ENCODE assay signal across 26 cellular contexts in the genomic region with DNA sequence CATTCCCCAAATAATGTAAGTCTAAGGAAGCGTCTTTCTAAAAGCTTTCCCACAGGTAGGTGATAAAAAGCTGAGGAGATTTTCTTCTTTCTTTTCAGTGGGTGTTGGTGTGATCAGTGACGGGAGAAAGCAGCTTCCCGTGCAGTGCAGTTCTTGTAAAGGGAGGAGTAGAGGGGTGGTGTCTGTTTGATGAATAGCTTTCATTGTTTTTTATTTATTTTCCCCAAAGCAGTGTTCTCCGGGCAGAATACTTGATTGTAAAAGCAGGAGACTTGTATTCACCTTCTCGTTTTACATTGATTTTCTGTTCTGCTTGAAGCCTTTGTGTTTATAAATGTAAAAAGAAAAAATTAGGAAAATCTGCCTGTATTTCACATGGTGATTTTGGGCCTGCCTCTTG.
DNase-seq lines count a peak whose midpoint lies in the region; ATAC-seq and TF ChIP-seq lines count a peak whose summit lies in the region.
"Had no signal": no experiment of that assay in that cellular context is flagged by ENCODE, and none has a peak within 500 bp of the region (broad histone marks: within the 10 kb centered on the region; RNA-seq: fewer than 3 reads in every experiment).

No MANE protein-coding gene starts in this region.

- DNase-seq in GM23338 (ENCODE audit: low spot score) (no peak), hepatocyte (ENCODE audit: low spot score) (peak; percentile 19), osteocyte (ENCODE audit: extremely low spot score, unreplicated experiment) (no peak), NCI-H2107 (lab: John Stamatoyannopoulos, UW) (no peak), GM13977 (ENCODE audit: low spot score) (no peak)
- no peak for DNase-seq in stimulated activated naive CD8-positive, alpha-beta T cell treated with anti-CD3 and anti-CD28 coated beads, Interleukin-15, amount 100 ng/mL, for 72 hours
- DNase-seq: activated CD4-positive, alpha-beta T cell treated with anti-CD3 and anti-CD28 coated beads, Interleukin-2, amount 10 ng/mL, durations not matched to agents 24 days and 14 days; activated gamma-delta T cell; activated naive CD8-positive, alpha-beta T cell treated with anti-CD3 and anti-CD28 coated beads, Interleukin-2, amount 50 U/mL, for 24 hours; activated T-cell treated with anti-CD3 and anti-CD28 coated beads, Interleukin-2, amount 50 U/mL, for 24 hours; body of pancreas; CD8-positive, alpha-beta T cell; KG1; NCI-H1436; NCI-H524 treated with DMSO at 0.1 percent for 48 hours; SHP77 had no signal

- H3K36me3 ChIP-seq in GM23338 (ENCODE audit: insufficient read depth) (no peaks in the 10 kb centered on the region), hepatocyte (replicated peaks; ENCODE audit: insufficient read depth, low read depth) (no peaks in the 10 kb centered on the region)
- H3K36me3 ChIP-seq: tibial nerve had no signal

- H3K4me3 ChIP-seq in GM23338 (no peak overlapping the region), hepatocyte (no peak overlapping the region)
- H3K4me3 ChIP-seq: A549, body of pancreas, lung, tibial nerve had no signal

- H3K27ac Mint-ChIP-seq in GM23338 = peak overlapping the region; percentile 54; the same call in 1 of the 2 replicates
- peak overlapping the region; percentile 13 for H3K27ac Mint-ChIP-seq in osteocyte (ENCODE audit: unreplicated experiment)
- no peak overlapping the region for H3K27ac Mint-ChIP-seq in stimulated activated naive CD8-positive, alpha-beta T cell treated with anti-CD3 and anti-CD28 coated beads, Interleukin-15, amount 100 ng/mL, for 72 hours
- H3K27ac Mint-ChIP-seq: activated CD4-positive, alpha-beta T cell treated with anti-CD3 and anti-CD28 coated beads, Interleukin-2, amount 10 ng/mL, durations not matched to agents 24 days and 14 days; activated naive CD8-positive, alpha-beta T cell treated with anti-CD3 and anti-CD28 coated beads, Interleukin-2, amount 50 U/mL, for 24 hours; activated T-cell treated with anti-CD3 and anti-CD28 coated beads, Interleukin-2, amount 50 U/mL, for 24 hours; B cell; CD8-positive, alpha-beta T cell; stimulated activated naive CD8-positive, alpha-beta T cell treated with anti-CD3 and anti-CD28 coated beads, Interleukin-15, Interleukin-2, amounts not matched to agents 100 ng/mL and 50 ng/mL, for 24 hours; T-helper 2 cell treated with Interferon-gamma antibody and Interleukin-4, amounts not matched to agents 5 μg/mL and 100 μg/mL, for 36 hours had no signal

- no peaks in the 10 kb centered on the region for H3K36me3 Mint-ChIP-seq in GM23338 (ENCODE audit: low read depth)
- peaks cover 5% of the 10 kb centered on the region for H3K36me3 Mint-ChIP-seq in osteocyte (ENCODE audit: unreplicated experiment)
- H3K36me3 Mint-ChIP-seq: CD8-positive, alpha-beta T cell had no signal

- H3K4me1 Mint-ChIP-seq in GM23338 (peaks cover 3% of the 10 kb centered on the region; the same call in 1 of the 3 replicates), osteocyte (ENCODE audit: unreplicated experiment) (peaks cover 24% of the 10 kb centered on the region)
- H3K4me1 Mint-ChIP-seq in stimulated activated naive CD8-positive, alpha-beta T cell treated with anti-CD3 and anti-CD28 coated beads, Interleukin-15, amount 100 ng/mL, for 72 hours = no peaks in the 10 kb centered on the region
- H3K4me1 Mint-ChIP-seq: activated CD4-positive, alpha-beta T cell treated with anti-CD3 and anti-CD28 coated beads, Interleukin-2, amount 10 ng/mL, durations not matched to agents 24 days and 14 days; activated naive CD8-positive, alpha-beta T cell treated with anti-CD3 and anti-CD28 coated beads, Interleukin-2, amount 50 U/mL, for 24 hours; B cell had no signal

- H3K4me2 ChIP-seq in GM23338 (no peak overlapping the region), hepatocyte (no peak overlapping the region)
- H3K4me2 ChIP-seq: A549 had no signal

- in situ Hi-C loops in GM13977 (cut with MboI; ENCODE audit: low pct_unique_long_range_greater_than_20kb, low sequenced_read_pairs, unreplicated experiment) = no loop called here

- TF ChIP-seq CTCF in GM23338 (conservative IDR thresholded peaks at IDR 0.05; ENCODE audit: low read depth in 2 of 2) (no peak), hepatocyte (IDR thresholded peaks at IDR 0.05; ENCODE audit: poor library complexity) (no peak), osteocyte (IDR thresholded peaks at IDR 0.05) (no peak), GM13977 (IDR thresholded peaks at IDR 0.05; ENCODE audit: extremely low read depth, insufficient read depth, missing control alignments) (no peak)

- H3K27ac ChIP-seq in GM23338 (ENCODE audit: low read depth) = no peak overlapping the region
- peak overlapping the region; percentile 53 for H3K27ac ChIP-seq in angular gyrus (ENCODE audit: low read depth, low read length)
- peak overlapping the region; percentile 20 for H3K27ac ChIP-seq in hepatocyte
- H3K27ac ChIP-seq: A549, body of pancreas, tibial nerve, VCaP had no signal

- H3K9me3 ChIP-seq in hepatocyte (ENCODE audit: low read depth) = no peaks in the 10 kb centered on the region
- H3K9me3 ChIP-seq: A549, body of pancreas had no signal

- no peaks in the 10 kb centered on the region for H3F3A ChIP-seq in GM23338 (replicated peaks; ENCODE audit: low read depth)

- H3K9me3 Mint-ChIP-seq in GM23338 (peaks cover 14% of the 10 kb centered on the region; the same call in 2 of the 3 replicates), osteocyte (ENCODE audit: unreplicated experiment) (peaks cover 17% of the 10 kb centered on the region)
- peaks cover 20 to 31% of the 10 kb centered on the region in 2 donors for H3K9me3 Mint-ChIP-seq in stimulated activated naive CD8-positive, alpha-beta T cell treated with anti-CD3 and anti-CD28 coated beads, Interleukin-15, amount 100 ng/mL, for 72 hours

- H4K20me1 ChIP-seq in GM23338 (replicated peaks; ENCODE audit: insufficient read depth) (no peaks in the 10 kb centered on the region), hepatocyte (ENCODE audit: insufficient read depth, poor library complexity, severe bottlenecking) (no peaks in the 10 kb centered on the region)

- ATAC-seq in GM23338 = no peak
- ATAC-seq in HG02610 (IDR thresholded peaks at IDR 0.05; ENCODE audit: unreplicated experiment) = no peak
- ATAC-seq in stimulated activated naive CD8-positive, alpha-beta T cell treated with anti-CD3 and anti-CD28 coated beads, Interleukin-15, amount 100 ng/mL, for 72 hours = no peak
- ATAC-seq: A549; activated naive CD8-positive, alpha-beta T cell treated with anti-CD3 and anti-CD28 coated beads, Interleukin-2, amount 50 U/mL, for 24 hours; body of pancreas; CD8-positive, alpha-beta T cell; Panc1 had no signal

- no peaks in the 10 kb centered on the region for H3K9me2 ChIP-seq in GM23338 (ENCODE audit: insufficient read depth)
- no peaks in the 10 kb centered on the region for H3K9me2 ChIP-seq in hepatocyte (replicated peaks; ENCODE audit: insufficient read depth)

- no peaks in the 10 kb centered on the region for H3K79me2 ChIP-seq in GM23338 (replicated peaks; ENCODE audit: insufficient read depth)
- H3K79me2 ChIP-seq in hepatocyte = no peaks in the 10 kb centered on the region

- WGBS in hepatocyte (ENCODE audit: low lambda C conversion rate, missing lambda C conversion rate) = 25% methylated on average over 5 of the region's 5 CpGs

- peak overlapping the region; percentile 5; the same call in 1 of the 2 replicates for H2AFZ ChIP-seq in GM23338
- no peak overlapping the region for H2AFZ ChIP-seq in hepatocyte

- H3K27me3 Mint-ChIP-seq in GM23338 (ENCODE audit: insufficient read depth, low read depth, poor library complexity) (no peaks in the 10 kb centered on the region), osteocyte (ENCODE audit: unreplicated experiment) (no peaks in the 10 kb centered on the region)
- no peaks in the 10 kb centered on the region for H3K27me3 Mint-ChIP-seq in stimulated activated naive CD8-positive, alpha-beta T cell treated with anti-CD3 and anti-CD28 coated beads, Interleukin-15, amount 100 ng/mL, for 72 hours
- H3K27me3 Mint-ChIP-seq: activated CD4-positive, alpha-beta T cell treated with anti-CD3 and anti-CD28 coated beads, Interleukin-2, amount 10 ng/mL, durations not matched to agents 24 days and 14 days; activated naive CD8-positive, alpha-beta T cell treated with anti-CD3 and anti-CD28 coated beads, Interleukin-2, amount 50 U/mL, for 24 hours; activated T-cell treated with anti-CD3 and anti-CD28 coated beads, Interleukin-2, amount 50 U/mL, for 24 hours; B cell; stimulated activated naive CD8-positive, alpha-beta T cell treated with anti-CD3 and anti-CD28 coated beads, Interleukin-15, Interleukin-2, amounts not matched to agents 100 ng/mL and 50 ng/mL, for 24 hours had no signal

- H3K27me3 ChIP-seq in GM23338 (ENCODE audit: insufficient read depth) (no peaks in the 10 kb centered on the region), hepatocyte (no peaks in the 10 kb centered on the region)
- H3K27me3 ChIP-seq: body of pancreas, tibial nerve had no signal

- H3K4me3 Mint-ChIP-seq in GM23338 (no peak overlapping the region), osteocyte (ENCODE audit: unreplicated experiment) (no peak overlapping the region)
- no peak overlapping the region for H3K4me3 Mint-ChIP-seq in stimulated activated naive CD8-positive, alpha-beta T cell treated with anti-CD3 and anti-CD28 coated beads, Interleukin-15, amount 100 ng/mL, for 72 hours
- H3K4me3 Mint-ChIP-seq: activated CD4-positive, alpha-beta T cell treated with anti-CD3 and anti-CD28 coated beads, Interleukin-2, amount 10 ng/mL, durations not matched to agents 24 days and 14 days; activated naive CD8-positive, alpha-beta T cell treated with anti-CD3 and anti-CD28 coated beads, Interleukin-2, amount 50 U/mL, for 24 hours; activated T-cell treated with anti-CD3 and anti-CD28 coated beads, Interleukin-2, amount 50 U/mL, for 24 hours; B cell; CD8-positive, alpha-beta T cell; stimulated activated naive CD8-positive, alpha-beta T cell treated with anti-CD3 and anti-CD28 coated beads, Interleukin-15, Interleukin-2, amounts not matched to agents 100 ng/mL and 50 ng/mL, for 24 hours; T-helper 2 cell treated with Interferon-gamma antibody and Interleukin-4, amounts not matched to agents 5 μg/mL and 100 μg/mL, for 36 hours had no signal

- H3K4me1 ChIP-seq in GM23338 (ENCODE audit: insufficient read depth) (no peaks in the 10 kb centered on the region), hepatocyte (ENCODE audit: insufficient read depth) (no peaks in the 10 kb centered on the region)
- H3K4me1 ChIP-seq: A549, body of pancreas had no signal

TF ChIP-seq in GM23338, 12 proteins besides CTCF, POLR2A, EP300 and RAD21 (continues in another document):
- TF ChIP-seq ETS1 (IDR thresholded peaks at IDR 0.05) = no peak

Comparison
In these comparisons a context has a peak if more than half of its experiments do, and no peak if none do; other contexts are left out.
1. H3K27ac Mint-ChIP-seq: peak in GM23338 (single experiment) and osteocyte (single experiment); none in stimulated activated naive CD8-positive, alpha-beta T cell treated with anti-CD3 and anti-CD28 coated beads, Interleukin-15, amount 100 ng/mL, for 72 hours (0 of 2).